ENCODE assay signal across 8 cellular contexts in the genomic region with DNA sequence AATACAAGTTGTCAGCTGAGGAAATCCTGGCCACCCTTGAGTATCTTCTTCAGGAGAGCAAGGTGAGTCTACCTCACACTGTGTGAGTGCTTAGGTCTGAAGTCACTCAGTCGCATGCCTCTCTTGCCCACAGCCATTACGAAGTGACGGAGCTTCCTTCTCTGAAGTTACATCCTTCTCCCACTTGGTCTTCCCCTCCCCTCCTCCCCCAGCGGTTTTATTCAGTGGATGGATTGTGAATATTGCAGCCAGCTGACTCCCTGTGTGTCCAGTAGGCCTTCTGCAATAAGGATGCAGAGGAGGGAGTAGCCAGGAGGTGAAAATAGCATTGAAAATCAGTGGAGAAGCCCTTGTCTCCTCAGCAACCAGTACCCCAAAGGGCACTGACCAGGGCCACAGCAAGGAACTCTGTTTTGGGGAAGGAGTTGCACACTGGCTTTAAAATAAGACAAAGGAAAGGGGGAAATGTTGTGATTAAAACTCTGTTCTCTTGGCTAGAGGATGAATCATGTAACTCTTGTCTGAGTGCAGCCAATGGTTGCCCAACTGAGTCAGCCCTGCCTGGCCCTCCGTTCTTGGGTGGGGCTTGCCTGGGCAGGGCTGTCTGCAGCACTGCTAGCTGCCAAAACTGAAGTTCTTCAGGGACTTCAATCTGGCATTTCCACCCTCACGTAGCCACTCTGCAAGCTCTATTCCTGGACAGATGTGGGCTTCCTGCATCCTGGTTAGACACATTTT. TPM values are rescaled to one million over a fixed set of nuclear protein-coding genes. Genes with fewer than 3 reads are reported as not detected.
DNase-seq lines count a peak whose midpoint lies in the region; ATAC-seq lines count a peak whose summit lies in the region.

No MANE protein-coding gene starts in this region.

- no peak for ATAC-seq in GM19351 (IDR thresholded peaks at IDR 0.05; ENCODE audit: unreplicated experiment)
- ATAC-seq in HG03097 (IDR thresholded peaks at IDR 0.05; ENCODE audit: low FRiP score, unreplicated experiment) = no peak

- H3K27me3 ChIP-seq in adipocyte (replicated peaks; ENCODE audit: control insufficient read depth, insufficient read depth, low read length) (no peaks in the 10 kb centered on the region), thymus (ENCODE audit: control insufficient read depth, insufficient read depth) (peaks cover 1% of the 10 kb centered on the region)

- H3K36me3 ChIP-seq in adipocyte (ENCODE audit: control insufficient read depth, insufficient read depth, low read length, severe bottlenecking) (peaks cover 22% of the 10 kb centered on the region), thymus (ENCODE audit: control insufficient read depth, insufficient read depth) (peaks cover 7% of the 10 kb centered on the region)

- H3K9me3 ChIP-seq in adipocyte (ENCODE audit: control insufficient read depth, low read length) = no peaks in the 10 kb centered on the region
- no peaks in the 10 kb centered on the region for H3K9me3 ChIP-seq in thymus (ENCODE audit: control insufficient read depth)

- peaks cover 73% of the 10 kb centered on the region for H3K4me1 ChIP-seq in adipocyte (ENCODE audit: control insufficient read depth, insufficient read depth, low read length)
- peaks cover 18% of the 10 kb centered on the region for H3K4me1 ChIP-seq in thymus (ENCODE audit: control insufficient read depth, insufficient read depth, low read length)

- DNase-seq in AG20443 (ENCODE audit: low spot score) = peak; percentile 77
- peak; percentile 82 for DNase-seq in NOMO-1 treated with dmso at 0.1 percent for 144 hours (lab: John Stamatoyannopoulos, UW; ENCODE audit: unreplicated experiment)
- DNase-seq in adipocyte (ENCODE audit: low read depth) = peak; percentile 94
- peak; percentile 93 for DNase-seq in kidney tubule cell (ENCODE audit: low spot score)
- DNase-seq in middle frontal gyrus (ENCODE audit: extremely low spot score, low spot score) = no peak

- peak overlapping the region; percentile 97 for H3K4me3 ChIP-seq in adipocyte (ENCODE audit: low read length)
- H3K4me3 ChIP-seq in thymus (ENCODE audit: low read length) = no peak overlapping the region

- H3K9ac ChIP-seq in adipocyte (ENCODE audit: low read length) = peak overlapping the region; percentile 99

- 91% methylated on average over 6 of the region's 6 CpGs for WGBS in thymus

- H3K27ac ChIP-seq in thymus (ENCODE audit: low read depth) = peak overlapping the region; percentile 53

RNA-seq across cellular contexts. Expression of gene S100A10, which starts 4.4 kb away (rescaled TPM):
- 592 TPM for polyA plus RNA-seq in thymus

RNA-seq across cellular contexts. Expression of gene S100A11, which starts 47.5 kb away (rescaled TPM):
- 1,404 TPM for polyA plus RNA-seq in thymus
